ENCODE assay signal across 26 cellular contexts in the genomic region with DNA sequence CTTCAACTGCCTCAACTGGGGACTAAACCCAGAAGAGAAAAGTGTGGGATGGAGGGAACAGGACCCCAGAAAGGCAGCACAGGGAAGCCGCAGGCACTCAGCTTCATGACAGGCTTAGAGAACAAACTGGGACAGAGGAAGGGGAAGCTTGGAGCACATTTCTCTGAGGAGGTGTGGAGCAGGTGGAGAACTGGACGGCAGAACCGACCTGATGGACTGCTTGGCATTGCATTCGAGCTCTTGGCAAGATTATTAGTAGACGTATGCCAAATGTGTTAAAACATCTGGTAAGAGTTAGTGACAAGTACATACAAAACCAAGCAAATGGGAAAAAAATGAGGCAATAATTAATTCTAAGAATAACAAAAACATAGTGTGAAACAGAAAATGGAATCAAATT.
"Had no signal": no experiment of that assay in that cellular context is flagged by ENCODE, and none has a peak within 500 bp of the region (broad histone marks: within the 10 kb centered on the region; RNA-seq: fewer than 3 reads in every experiment).

No MANE protein-coding gene starts in this region.

- ATAC-seq: left lobe of liver; mucosa of descending colon; naive thymus-derived CD4-positive, alpha-beta T cell; natural killer cell treated with Interleukin-12 subunit alpha and Interleukin-12 subunit beta and Interleukin-15 and Interleukin-18, amount 100 ng/mL, for 72 hours; pancreas; right cardiac atrium; stimulated activated effector memory CD8-positive, alpha-beta T cell treated with anti-CD3 and anti-CD28 coated beads, Interleukin-12 subunit alpha, Interleukin-12 subunit beta, amount 100 ng/mL, for 72 hours had no signal

- H3K27me3 Mint-ChIP-seq: natural killer cell treated with Interleukin-12 subunit alpha and Interleukin-12 subunit beta and Interleukin-15 and Interleukin-18, amount 100 ng/mL, for 72 hours had no signal

- H3K27ac Mint-ChIP-seq: naive thymus-derived CD4-positive, alpha-beta T cell; stimulated activated effector memory CD8-positive, alpha-beta T cell treated with anti-CD3 and anti-CD28 coated beads, Interleukin-12 subunit alpha, Interleukin-12 subunit beta, amount 100 ng/mL, for 72 hours; stimulated activated naive CD8-positive, alpha-beta T cell treated with anti-CD3 and anti-CD28 coated beads, Interleukin-15, Interleukin-2, amounts not matched to agents 100 ng/mL and 50 ng/mL, for 24 hours had no signal

- H3K9me3 ChIP-seq: mucosa of descending colon, pancreas, prostate gland, suprapubic skin, thoracic aorta, uterus had no signal

- H3K4me3 Mint-ChIP-seq: naive thymus-derived CD4-positive, alpha-beta T cell; natural killer cell treated with Interleukin-12 subunit alpha and Interleukin-12 subunit beta and Interleukin-15 and Interleukin-18, amount 100 ng/mL, for 72 hours; stimulated activated effector memory CD8-positive, alpha-beta T cell treated with anti-CD3 and anti-CD28 coated beads, Interleukin-12 subunit alpha, Interleukin-12 subunit beta, amount 100 ng/mL, for 72 hours; stimulated activated naive CD8-positive, alpha-beta T cell treated with anti-CD3 and anti-CD28 coated beads, Interleukin-15, Interleukin-2, amounts not matched to agents 100 ng/mL and 50 ng/mL, for 24 hours had no signal

- H3K27ac ChIP-seq: pancreas, prostate gland, sigmoid colon, spleen, suprapubic skin, thoracic aorta, tibial artery, uterus had no signal

- H3K4me1 ChIP-seq: pancreas, prostate gland, sigmoid colon, spleen, suprapubic skin, tibial artery, uterus had no signal

- H3K27me3 ChIP-seq: spleen, suprapubic skin, tibial artery, uterus had no signal

- H3K36me3 Mint-ChIP-seq: naive thymus-derived CD4-positive, alpha-beta T cell; natural killer cell treated with Interleukin-12 subunit alpha and Interleukin-12 subunit beta and Interleukin-15 and Interleukin-18, amount 100 ng/mL, for 72 hours had no signal

- H3K36me3 ChIP-seq: pancreas, prostate gland, sigmoid colon, spleen, suprapubic skin, thoracic aorta, tibial artery, uterus had no signal

- DNase-seq: hypothalamus; islet precursor cell; midbrain; mucosa of descending colon; naive thymus-derived CD4-positive, alpha-beta T cell; nucleus accumbens; posterior cingulate gyrus; retina; right cardiac atrium; sigmoid colon; small intestine; spleen; stimulated activated CD4-positive, alpha-beta T cell treated with anti-CD3 and anti-CD28 coated beads, Interleukin-4, amount 100 ng/mL, for 24 hours; stimulated activated naive CD4-positive, alpha-beta T cell; tibial artery; trophoblast cell; uterus had no signal

- H3K4me1 Mint-ChIP-seq: naive thymus-derived CD4-positive, alpha-beta T cell had no signal

- H3K9me3 Mint-ChIP-seq: natural killer cell treated with Interleukin-12 subunit alpha and Interleukin-12 subunit beta and Interleukin-15 and Interleukin-18, amount 100 ng/mL, for 72 hours; stimulated activated effector memory CD8-positive, alpha-beta T cell treated with anti-CD3 and anti-CD28 coated beads, Interleukin-12 subunit alpha, Interleukin-12 subunit beta, amount 100 ng/mL, for 72 hours; stimulated activated naive CD8-positive, alpha-beta T cell treated with anti-CD3 and anti-CD28 coated beads, Interleukin-15, Interleukin-2, amounts not matched to agents 100 ng/mL and 50 ng/mL, for 24 hours had no signal

- H3K4me3 ChIP-seq: lung, mucosa of descending colon, pancreas, prostate gland, sigmoid colon, spleen, suprapubic skin, thoracic aorta, tibial artery, uterus had no signal
